ENCODE assay signal across 10 cellular contexts in the genomic region with DNA sequence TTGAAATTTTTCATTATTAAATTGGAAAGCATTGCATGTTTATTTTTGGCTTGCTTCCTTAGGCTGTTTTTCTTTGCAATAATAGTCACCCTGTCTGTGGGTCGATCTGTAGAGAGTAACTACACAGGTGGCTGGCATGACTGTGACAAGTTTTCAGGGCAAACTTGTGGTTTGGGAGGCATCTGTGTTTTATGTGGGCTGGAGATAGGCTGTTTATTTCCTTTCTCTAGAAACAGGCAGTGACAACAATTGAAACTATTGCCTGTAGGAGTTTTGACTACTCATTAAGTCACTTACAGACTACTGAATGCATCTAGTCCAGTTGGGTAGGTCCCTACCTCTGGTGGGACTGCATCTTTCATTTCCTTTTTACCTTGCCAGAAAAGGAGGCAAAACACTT.
A peak's percentile ranks its signal among the peaks of the same experiment; 100 is the strongest.
DNase-seq lines count a peak whose midpoint lies in the region; ATAC-seq and TF ChIP-seq lines count a peak whose summit lies in the region.
"Had no signal": no experiment of that assay in that cellular context is flagged by ENCODE, and none has a peak within 500 bp of the region (broad histone marks: within the 10 kb centered on the region; RNA-seq: fewer than 3 reads in every experiment).

No MANE protein-coding gene starts in this region.

- ATAC-seq in GM19395 (IDR thresholded peaks at IDR 0.05; ENCODE audit: unreplicated experiment) = peak; percentile 91
- peak; percentile 86 for ATAC-seq in HG03520 (IDR thresholded peaks at IDR 0.05; ENCODE audit: unreplicated experiment)
- ATAC-seq in omental fat pad (ENCODE audit: low FRiP score) = no peak
- ATAC-seq: lower lobe of right lung had no signal

- no peak for TF ChIP-seq CTCF in omental fat pad (IDR thresholded peaks at IDR 0.05)

- peak; percentile 16 for DNase-seq in activated gamma-delta T cell treated with anti-CD3 and anti-CD28 coated beads, Interleukin-2, amount 50 U/mL, for 16 hours (ENCODE audit: low read depth)
- peak; percentile 52 for DNase-seq in stimulated activated CD8-positive, alpha-beta memory T cell treated with anti-CD3 and anti-CD28 coated beads, Interleukin-4, amount 100 ng/mL, for 48 hours
- DNase-seq in SK-N-DZ (ENCODE audit: low spot score) (no peak), OCI-M1 (lab: John Stamatoyannopoulos, UW) (no peak), omental fat pad (ENCODE audit: low spot score) (no peak), NCI-H2171 (lab: John Stamatoyannopoulos, UW) (no peak)
- DNase-seq: lower lobe of right lung, NCI-H510A had no signal

Comparison
In these comparisons a context has a peak if more than half of its experiments do, and no peak if none do; other contexts are left out.
1. DNase-seq: peak in activated gamma-delta T cell treated with anti-CD3 and anti-CD28 coated beads, Interleukin-2, amount 50 U/mL, for 16 hours (single experiment) and stimulated activated CD8-positive, alpha-beta memory T cell treated with anti-CD3 and anti-CD28 coated beads, Interleukin-4, amount 100 ng/mL, for 48 hours (single experiment); none in SK-N-DZ (single experiment), OCI-M1 (single experiment), omental fat pad (single experiment) and NCI-H2171 (single experiment).